ENCODE assay signal across 13 cellular contexts in the genomic region with DNA sequence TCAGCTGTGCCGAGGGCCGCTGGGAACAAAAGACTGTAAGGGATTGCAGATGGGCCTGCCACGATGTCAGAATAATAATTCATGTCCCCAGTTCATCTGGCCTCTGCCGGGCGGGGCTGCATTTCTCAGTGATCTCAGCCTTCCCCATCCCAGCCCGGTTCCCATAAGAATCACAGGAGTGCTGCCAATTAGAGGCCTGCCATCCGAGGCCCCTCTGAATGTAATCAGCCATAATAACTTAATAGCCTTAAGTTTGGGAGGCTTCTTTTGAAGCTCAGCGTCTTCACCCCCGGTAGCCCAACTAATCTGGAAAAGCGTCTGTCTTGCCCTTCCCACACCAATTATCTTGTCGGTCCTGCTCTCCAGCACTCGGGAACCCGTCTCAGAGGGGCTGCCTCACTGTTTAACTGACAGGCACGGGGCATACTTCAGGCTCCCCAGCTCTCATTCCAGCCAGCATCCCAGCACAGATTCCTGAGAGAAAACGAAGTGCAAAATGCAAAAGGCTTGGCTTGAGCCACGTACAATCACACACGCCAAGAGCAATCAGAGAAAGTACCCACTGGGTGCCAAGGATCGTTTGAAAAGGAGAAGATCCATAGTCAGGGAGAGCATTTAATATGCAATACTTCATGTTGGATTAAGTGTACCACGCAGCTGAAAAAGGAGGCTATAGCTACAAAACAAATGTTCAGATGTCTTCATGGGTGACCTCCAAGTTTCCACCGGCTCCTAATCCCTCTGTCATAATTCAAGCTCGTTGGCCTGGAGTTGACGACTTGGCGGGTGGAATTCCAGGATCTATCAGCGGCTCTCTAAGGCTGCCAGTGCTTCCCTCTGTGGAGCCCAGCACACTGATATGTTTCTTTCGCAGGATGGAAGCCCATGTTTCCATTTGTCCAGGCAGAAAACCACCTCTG. TPM values are rescaled to one million over a fixed set of nuclear protein-coding genes. Genes with fewer than 3 reads are reported as not detected.
DNase-seq lines count a peak whose midpoint lies in the region; TF ChIP-seq lines count a peak whose summit lies in the region.
"Had no signal": no experiment of that assay in that cellular context is flagged by ENCODE, and none has a peak within 500 bp of the region (broad histone marks: within the 10 kb centered on the region; RNA-seq: fewer than 3 reads in every experiment).

No MANE protein-coding gene starts in this region.

- H3K27me3 ChIP-seq in esophagus muscularis mucosa (no peaks in the 10 kb centered on the region), skeletal muscle tissue (ENCODE audit: control insufficient read depth in 3 of 3, insufficient read depth in 3 of 3, low read length in 3 of 3) (peaks cover 0 to 11% (median 0%) of the 10 kb centered on the region in 3 donors)
- H3K27me3 ChIP-seq: BE2C, SJSA1, thyroid gland had no signal

- no peaks in the 10 kb centered on the region for H3K36me3 ChIP-seq in esophagus muscularis mucosa
- no peaks in the 10 kb centered on the region for H3K36me3 ChIP-seq in mesodermal cell (ENCODE audit: control insufficient read depth, insufficient read depth, low read length)
- no peaks in the 10 kb centered on the region for H3K36me3 ChIP-seq in skeletal muscle tissue (ENCODE audit: control insufficient read depth in 3 of 3, insufficient read depth in 3 of 3, low read length in 3 of 3)
- H3K36me3 ChIP-seq: BE2C, SJSA1, thyroid gland had no signal

- in situ Hi-C loops in GM13977 (cut with MboI; ENCODE audit: low pct_unique_long_range_greater_than_20kb, low sequenced_read_pairs, unreplicated experiment), result no loop called here

- no peak for TF ChIP-seq POLR2A in esophagus muscularis mucosa (IDR thresholded peaks at IDR 0.05; ENCODE audit: low read depth)

- H3K9me3 ChIP-seq in esophagus muscularis mucosa, result no peaks in the 10 kb centered on the region
- peaks cover 3% of the 10 kb centered on the region for H3K9me3 ChIP-seq in mesodermal cell (ENCODE audit: control insufficient read depth, low read length)
- H3K9me3 ChIP-seq in skeletal muscle tissue (ENCODE audit: control insufficient read depth in 3 of 3, low read length in 3 of 3), result peaks cover 0 to 3% (median 0%) of the 10 kb centered on the region in 3 donors
- H3K9me3 ChIP-seq: BE2C, SJSA1, thyroid gland had no signal

- 23% methylated on average over 21 of the region's 25 CpGs for WGBS in esophagus muscularis mucosa
- WGBS in mesodermal cell (ENCODE audit: insufficient coverage in 2 of 2), 2 experiments, result 87 to 88% methylated on average over 22 to 25 of the region's 25 CpGs

- DNase-seq in GM04503 (ENCODE audit: low read depth) (peak; percentile 53), esophagus muscularis mucosa (ENCODE audit: extremely low spot score) (no peak), GM13977 (ENCODE audit: low spot score) (no peak), NCI-H1694 treated with DMSO at 0.1 percent for 48 hours (lab: John Stamatoyannopoulos, UW) (no peak), NOMO-1 (lab: John Stamatoyannopoulos, UW; ENCODE audit: unreplicated experiment in 2 of 2) (no peak), activated gamma-delta T cell treated with Interleukin-2 at 50 U/mL for 16 hours (no peak)
- DNase-seq: activated B cell treated with CpG ODN at 0.5 μM for 24 hours, BE2C, thyroid gland had no signal

- TF ChIP-seq CTCF in esophagus muscularis mucosa (IDR thresholded peaks at IDR 0.05) (no peak), GM13977 (IDR thresholded peaks at IDR 0.05; ENCODE audit: extremely low read depth, insufficient read depth, missing control alignments) (no peak)

- H3K27ac ChIP-seq in esophagus muscularis mucosa (replicated peaks in 1 of 4), result peak overlapping the region; percentile 87 to 89 (median 88)
- H3K27ac ChIP-seq in mesodermal cell (ENCODE audit: low read depth, low read length, severe bottlenecking), result peak overlapping the region; percentile 41
- peak overlapping the region; percentile 65 for H3K27ac ChIP-seq in skeletal muscle tissue (ENCODE audit: low read depth, low read length)
- H3K27ac ChIP-seq: parathyroid adenoma, SJSA1, thyroid gland had no signal

- H3K4me3 ChIP-seq in esophagus muscularis mucosa (peak overlapping the region in 3 of 4 donors; percentile 12 to 24 (median 17)), mesodermal cell (ENCODE audit: extremely low read depth, insufficient read depth, low read length, poor library complexity, severe bottlenecking) (no peak overlapping the region), skeletal muscle tissue (ENCODE audit: low read length in 3 of 3) (peak overlapping the region in 1 of 3 donors; percentile 17)
- H3K4me3 ChIP-seq: SJSA1, thyroid gland had no signal

- H3K9ac ChIP-seq in skeletal muscle tissue (ENCODE audit: low read depth in 1 of 3, low read length in 3 of 3), result peak overlapping the region; percentile 12 to 35 (median 29)
- H3K9ac ChIP-seq: parathyroid adenoma had no signal

- TF ChIP-seq EP300 in esophagus muscularis mucosa (IDR thresholded peaks at IDR 0.05), result no peak

- intact Hi-C loops in esophagus muscularis mucosa (cut with DNase I), result loop anchor here (5.0 kb wide), 1 partner anchor 55 kb away; the partner anchor contains the start of gene STX16

- H3K4me1 ChIP-seq in esophagus muscularis mucosa (peaks cover 4 to 85% (median 74%) of the 10 kb centered on the region in 4 donors), mesodermal cell (ENCODE audit: control insufficient read depth, insufficient read depth, low read length, poor library complexity, severe bottlenecking) (no peaks in the 10 kb centered on the region), skeletal muscle tissue (ENCODE audit: control insufficient read depth in 3 of 3, insufficient read depth in 3 of 3, low read length in 3 of 3) (peaks cover 10 to 22% (median 11%) of the 10 kb centered on the region in 3 donors)
- H3K4me1 ChIP-seq: BE2C, parathyroid adenoma, SJSA1, thyroid gland had no signal

RNA-seq across cellular contexts. Expression of gene STX16, which starts 53.8 kb away (rescaled TPM):
- total RNA-seq in esophagus muscularis mucosa (10 to 100 TPM; 36.6 to 57.7 (median 43.5) TPM), skeletal muscle tissue (32.4 TPM)
- polyA plus RNA-seq in mesodermal cell (2013, experiment 1 of 2), result 56.1 TPM
- polyA plus RNA-seq in mesodermal cell (2013, experiment 2 of 2), result 56.7 TPM
